ENCODE assay signal across 8 cellular contexts in the genomic region with DNA sequence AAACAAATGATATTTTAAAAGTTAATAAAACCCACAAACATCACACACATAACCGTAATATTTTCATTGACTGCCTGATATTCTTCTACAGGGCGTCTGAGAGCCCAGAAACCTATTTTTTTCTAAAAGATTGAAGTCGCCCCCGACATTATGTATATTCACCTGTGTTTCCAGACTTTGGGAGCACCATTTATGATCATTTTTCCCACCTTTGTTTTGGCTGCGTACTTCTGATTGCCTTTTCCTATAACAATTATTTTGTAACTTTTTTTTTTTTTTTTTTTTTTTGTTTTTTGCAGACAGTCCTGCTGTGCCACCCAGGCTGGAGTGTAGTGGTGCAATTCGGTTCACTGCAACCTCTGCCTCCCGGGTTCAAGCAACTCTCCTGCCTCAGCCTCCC.
A peak's percentile ranks its signal among the peaks of the same experiment; 100 is the strongest.
DNase-seq lines count a peak whose midpoint lies in the region; ATAC-seq and TF ChIP-seq lines count a peak whose summit lies in the region.

No MANE protein-coding gene starts in this region.

- no peaks in the 10 kb centered on the region for H3K9me3 ChIP-seq in mucosa of stomach (ENCODE audit: control insufficient read depth, low read length)
- no peaks in the 10 kb centered on the region for H3K9me3 ChIP-seq in WERI-Rb-1 (ENCODE audit: severe bottlenecking)

- TF ChIP-seq CTCF in brain microvascular endothelial cell (IDR thresholded peaks at IDR 0.05; ENCODE audit: low read depth, low read length, missing control alignments) (no peak), WERI-Rb-1 (IDR thresholded peaks at IDR 0.05; ENCODE audit: low read depth, low read length) (no peak)

- peaks cover 28% of the 10 kb centered on the region for H3K4me1 Mint-ChIP-seq in stimulated activated naive CD8-positive, alpha-beta T cell treated with anti-CD3 and anti-CD28 coated beads, Interleukin-15, Interleukin-2, amounts not matched to agents 100 ng/mL and 50 ng/mL, for 24 hours (ENCODE audit: low read depth)

- H3K9me3 Mint-ChIP-seq in stimulated activated naive CD8-positive, alpha-beta T cell treated with anti-CD3 and anti-CD28 coated beads, Interleukin-15, Interleukin-2, amounts not matched to agents 100 ng/mL and 50 ng/mL, for 24 hours = no peaks in the 10 kb centered on the region

- no peaks in the 10 kb centered on the region for H3K27me3 Mint-ChIP-seq in stimulated activated naive CD8-positive, alpha-beta T cell treated with anti-CD3 and anti-CD28 coated beads, Interleukin-15, Interleukin-2, amounts not matched to agents 100 ng/mL and 50 ng/mL, for 24 hours

- no peak for DNase-seq in stimulated activated naive CD8-positive, alpha-beta T cell treated with anti-CD3 and anti-CD28 coated beads, Interleukin-15, Interleukin-2, amounts not matched to agents 100 U/mL and 50 U/mL, for 24 hours
- no peak for DNase-seq in brain microvascular endothelial cell
- no peak for DNase-seq in WERI-Rb-1
- no peak for DNase-seq in NCI-H146 (lab: John Stamatoyannopoulos, UW)
- no peak for DNase-seq in iPS-NIHi7 (ENCODE audit: extremely low spot score)

- peaks cover 4% of the 10 kb centered on the region for H3K36me3 Mint-ChIP-seq in stimulated activated naive CD8-positive, alpha-beta T cell treated with anti-CD3 and anti-CD28 coated beads, Interleukin-15, Interleukin-2, amounts not matched to agents 100 ng/mL and 50 ng/mL, for 24 hours (ENCODE audit: low read depth)

- no peak for ATAC-seq in stimulated activated naive CD8-positive, alpha-beta T cell treated with anti-CD3 and anti-CD28 coated beads, Interleukin-15, Interleukin-2, amounts not matched to agents 100 U/mL and 50 U/mL, for 24 hours
- no peak for ATAC-seq in GM18519 (IDR thresholded peaks at IDR 0.05; ENCODE audit: low FRiP score, unreplicated experiment)

- H3K27ac ChIP-seq in brain microvascular endothelial cell (no peak overlapping the region), WERI-Rb-1 (no peak overlapping the region)

- H3K27me3 ChIP-seq in brain microvascular endothelial cell (replicated peaks) (no peaks in the 10 kb centered on the region), mucosa of stomach (ENCODE audit: control insufficient read depth, insufficient read depth, low read length) (no peaks in the 10 kb centered on the region), WERI-Rb-1 (ENCODE audit: insufficient read depth, low read depth, severe bottlenecking) (no peaks in the 10 kb centered on the region)

- H3K36me3 ChIP-seq in brain microvascular endothelial cell (replicated peaks) (peaks cover 9% of the 10 kb centered on the region), mucosa of stomach (ENCODE audit: control insufficient read depth, insufficient read depth, low read length) (no peaks in the 10 kb centered on the region), WERI-Rb-1 (no peaks in the 10 kb centered on the region)

- H3K4me1 ChIP-seq in mucosa of stomach (ENCODE audit: control insufficient read depth, insufficient read depth, low read length) = peaks cover 18% of the 10 kb centered on the region

- H3K9ac ChIP-seq in mucosa of stomach (ENCODE audit: low read length) = peak overlapping the region; percentile 96

- H3K4me3 Mint-ChIP-seq in stimulated activated naive CD8-positive, alpha-beta T cell treated with anti-CD3 and anti-CD28 coated beads, Interleukin-15, Interleukin-2, amounts not matched to agents 100 ng/mL and 50 ng/mL, for 24 hours = peak overlapping the region; percentile 96

- in situ Hi-C loops in brain microvascular endothelial cell (cut with HindIII; ENCODE audit: low pct_ligation_motif_present, low sequenced_read_pairs) = no loop called here

- H3K27ac Mint-ChIP-seq in stimulated activated naive CD8-positive, alpha-beta T cell treated with anti-CD3 and anti-CD28 coated beads, Interleukin-15, Interleukin-2, amounts not matched to agents 100 ng/mL and 50 ng/mL, for 24 hours = peak overlapping the region; percentile 91

- H3K4me3 ChIP-seq in brain microvascular endothelial cell (ENCODE audit: low read depth, low read length) (peak overlapping the region; percentile 95), mucosa of stomach (ENCODE audit: low read length) (peak overlapping the region; percentile 73), WERI-Rb-1 (ENCODE audit: low read depth, low read length) (no peak overlapping the region; the same call in 1 of the 2 replicates)
